Comparison of ENCODE assay signal across 8 cellular contexts in the genomic region with DNA sequence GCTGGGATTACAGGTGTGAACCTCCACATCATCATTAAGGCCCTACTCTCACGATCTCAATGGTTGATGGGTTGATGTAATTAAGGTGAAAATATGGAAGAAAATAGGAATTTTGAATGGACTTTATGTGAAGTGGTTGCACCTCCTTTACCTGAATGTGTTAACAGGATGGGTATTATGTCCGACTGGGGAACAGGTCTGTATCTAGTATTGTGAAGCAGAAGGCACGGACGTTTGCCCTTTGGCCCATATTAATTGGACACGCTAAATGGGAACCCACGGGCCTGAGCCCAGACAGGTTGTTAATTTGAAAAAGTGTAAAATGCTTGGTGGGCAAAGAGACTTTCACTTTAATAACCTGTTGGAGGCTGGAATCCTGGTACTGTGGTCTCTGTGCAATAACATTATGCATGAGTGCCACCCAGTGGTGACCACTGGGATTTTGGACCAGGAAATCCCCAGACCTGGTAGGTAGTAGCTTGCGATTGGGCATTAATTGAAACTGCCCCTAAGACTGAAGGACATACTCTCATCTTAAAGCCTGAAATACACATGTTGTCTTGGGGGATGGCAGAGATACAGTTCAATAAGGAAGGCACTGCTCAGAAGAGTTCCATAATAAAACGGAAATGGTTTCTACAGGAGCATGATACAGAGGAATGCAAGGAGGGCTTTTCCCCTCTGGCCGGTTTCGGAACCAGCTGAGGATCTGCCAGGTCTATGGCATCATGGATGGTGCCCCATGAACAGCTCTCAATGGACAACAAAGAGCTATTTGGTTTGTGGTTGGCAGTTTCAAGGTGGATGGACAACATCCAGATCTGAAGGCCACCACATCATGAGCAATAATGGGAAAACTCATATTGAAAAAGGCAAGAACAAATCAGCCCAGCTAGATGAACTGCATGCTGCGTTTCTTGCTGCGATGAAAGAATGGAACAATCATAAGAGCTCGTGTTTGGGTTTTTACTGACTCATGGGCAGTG. TPM values are rescaled to one million over a fixed set of nuclear protein-coding genes. Genes with fewer than 3 reads are reported as not detected.
DNase-seq lines count a peak whose midpoint lies in the region; ATAC-seq and TF ChIP-seq lines count a peak whose summit lies in the region.

No MANE protein-coding gene starts in this region.

- in situ Hi-C loops in G401 (cut with HindIII; ENCODE audit: low sequenced_read_pairs), result no loop called here

- intact Hi-C loops in lower lobe of right lung (cut with DNase I), result no loop called here

- peak; percentile 87 for TF ChIP-seq CTCF in lower lobe of right lung (IDR thresholded peaks at IDR 0.05)

- no peak overlapping the region for H3K27ac ChIP-seq in lower lobe of right lung

- H3K4me1 ChIP-seq in lower lobe of right lung, result peaks cover 3% of the 10 kb centered on the region

- H3K36me3 ChIP-seq in lower lobe of right lung, result no peaks in the 10 kb centered on the region

- no peaks in the 10 kb centered on the region for H3K9me3 ChIP-seq in lower lobe of right lung

- ATAC-seq in HG03095 (IDR thresholded peaks at IDR 0.05; ENCODE audit: unreplicated experiment) (peak; percentile 60), lower lobe of right lung (peak; percentile 95 to 96), HG03039 (IDR thresholded peaks at IDR 0.05; ENCODE audit: unreplicated experiment) (no peak)

- DNase-seq in G401 (ENCODE audit: low spot score) (peak; percentile 86), NCI-H526 (lab: John Stamatoyannopoulos, UW) (peak; percentile 16 to 73), dermis microvascular lymphatic vessel endothelial cell (ENCODE audit: low read depth in 2 of 2) (peak; percentile 75 to 81), lower lobe of right lung (peak; percentile 78)
- DNase-seq in activated CD4-positive, alpha-beta T cell treated with anti-CD3 and anti-CD28 coated beads, Interleukin-2, amount 50 U/mL, for 4 hours, result peak; percentile 69 to 75
- peak; percentile 60 for DNase-seq in stimulated activated CD8-positive, alpha-beta memory T cell treated with anti-CD3 and anti-CD28 coated beads, Interleukin-15, amount 100 ng/mL, for 1 hour (ENCODE audit: low read depth)

- H3K27me3 ChIP-seq in lower lobe of right lung (ENCODE audit: low read depth), result no peaks in the 10 kb centered on the region

- H3K4me3 ChIP-seq in lower lobe of right lung, result no peak overlapping the region

RNA-seq across cellular contexts. Expression of gene BICD2, which starts 26.2 kb away (rescaled TPM):
- 25.0 and 30.3 TPM in 2 replicates for total RNA-seq in G401 (2014; rRNA removed; shearing (Covaris generic))
- total RNA-seq in dermis microvascular lymphatic vessel endothelial cell (34.0 and 46.5 TPM in 2 replicates), lower lobe of right lung (34.9 TPM)
